29 cellular contexts compared by ENCODE assay signal in the genomic region with DNA sequence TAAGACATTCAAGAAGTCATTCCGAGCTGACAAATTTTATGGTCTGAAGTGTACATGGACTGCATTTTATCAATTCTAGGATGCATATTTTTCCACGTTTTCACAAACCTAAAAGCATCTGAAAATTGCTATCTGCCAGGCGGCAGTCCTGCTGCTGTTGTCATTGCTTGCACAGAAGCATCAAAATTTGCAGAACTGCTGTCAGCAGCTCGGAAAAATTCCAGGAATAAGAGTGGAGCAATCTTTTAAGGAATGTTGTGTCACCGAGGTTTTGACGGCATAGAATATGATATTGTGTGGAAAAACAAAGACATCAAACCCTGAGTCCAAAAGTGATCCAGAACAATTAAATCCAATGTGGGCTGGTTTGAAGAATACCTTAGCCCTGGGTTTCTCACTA.
"Had no signal": no experiment of that assay in that cellular context is flagged by ENCODE, and none has a peak within 500 bp of the region (broad histone marks: within the 10 kb centered on the region; RNA-seq: fewer than 3 reads in every experiment).

No MANE protein-coding gene starts in this region.

- H3K27ac Mint-ChIP-seq: activated CD4-positive, alpha-beta memory T cell treated with anti-CD3 and anti-CD28 coated beads for 36 hours; activated CD4-positive, alpha-beta T cell treated with anti-CD3 and anti-CD28 coated beads for 36 hours; activated CD4-positive, alpha-beta T cell treated with anti-CD3 and anti-CD28 coated beads, Interleukin-2, amount 10 ng/mL, durations not matched to agents 24 days and 14 days; activated naive CD4-positive, alpha-beta T cell treated with anti-CD3 and anti-CD28 coated beads, Interleukin-2, amount 10 ng/mL, durations not matched to agents 7 days and 5 days; activated naive CD4-positive, alpha-beta T cell treated with anti-CD3 and anti-CD28 coated beads, Interleukin-2, amount 50 U/mL, for 72 hours; activated naive CD8-positive, alpha-beta T cell treated with anti-CD3 and anti-CD28 coated beads, Interleukin-2, amount 10 ng/mL, durations not matched to agents 7 days and 5 days; activated T-cell treated with anti-CD3 and anti-CD28 coated beads, Interleukin-2, amount 50 U/mL, for 24 hours; activated T-cell treated with anti-CD3 and anti-CD28 coated beads, Interleukin-2, amount 50 U/mL, for 72 hours had no signal

- H3K27me3 ChIP-seq: cardiac muscle cell, esophagus squamous epithelium had no signal

- H3K4me3 Mint-ChIP-seq: activated CD4-positive, alpha-beta memory T cell treated with anti-CD3 and anti-CD28 coated beads for 36 hours; activated CD4-positive, alpha-beta T cell treated with anti-CD3 and anti-CD28 coated beads for 36 hours; activated CD4-positive, alpha-beta T cell treated with anti-CD3 and anti-CD28 coated beads, Interleukin-2, amount 10 ng/mL, durations not matched to agents 24 days and 14 days; activated naive CD4-positive, alpha-beta T cell treated with anti-CD3 and anti-CD28 coated beads, Interleukin-2, amount 10 ng/mL, durations not matched to agents 7 days and 5 days; activated naive CD8-positive, alpha-beta T cell treated with anti-CD3 and anti-CD28 coated beads, Interleukin-2, amount 10 ng/mL, durations not matched to agents 7 days and 5 days; activated T-cell treated with anti-CD3 and anti-CD28 coated beads, Interleukin-2, amount 50 U/mL, for 24 hours; activated T-cell treated with anti-CD3 and anti-CD28 coated beads, Interleukin-2, amount 50 U/mL, for 72 hours; effector memory CD8-positive, alpha-beta T cell had no signal

- H3K9me3 ChIP-seq: esophagus squamous epithelium had no signal

- H3K9me3 Mint-ChIP-seq: activated CD4-positive, alpha-beta memory T cell treated with anti-CD3 and anti-CD28 coated beads for 36 hours; activated CD4-positive, alpha-beta T cell treated with anti-CD3 and anti-CD28 coated beads, Interleukin-2, amount 10 ng/mL, durations not matched to agents 24 days and 14 days; activated naive CD4-positive, alpha-beta T cell treated with anti-CD3 and anti-CD28 coated beads, Interleukin-2, amount 10 ng/mL, durations not matched to agents 7 days and 5 days; activated T-cell treated with anti-CD3 and anti-CD28 coated beads, Interleukin-2, amount 50 U/mL, for 24 hours; activated T-cell treated with anti-CD3 and anti-CD28 coated beads, Interleukin-2, amount 50 U/mL, for 72 hours; effector memory CD8-positive, alpha-beta T cell had no signal

- H3K27ac ChIP-seq: cardiac muscle cell, epithelial cell of prostate, esophagus squamous epithelium had no signal

- H3K4me1 ChIP-seq: esophagus squamous epithelium had no signal

- DNase-seq: activated CD4-positive, alpha-beta memory T cell treated with anti-CD3 and anti-CD28 coated beads for 36 hours; activated CD4-positive, alpha-beta T cell treated with anti-CD3 and anti-CD28 coated beads for 36 hours; activated CD4-positive, alpha-beta T cell treated with anti-CD3 and anti-CD28 coated beads, Interleukin-2, amount 10 ng/mL, durations not matched to agents 24 days and 14 days; activated CD4-positive, CD25-positive, alpha-beta regulatory T cell; activated CD4-positive, CD25-positive, alpha-beta regulatory T cell treated with anti-CD3 and anti-CD28 coated beads, Interleukin-2, amount 50 U/mL, for 72 hours; activated CD8-positive, alpha-beta memory T cell treated with anti-CD3 and anti-CD28 coated beads, Interleukin-2, amount 50 U/mL, for 48 hours; activated gamma-delta T cell; activated naive CD4-positive, alpha-beta T cell; activated naive CD4-positive, alpha-beta T cell treated with anti-CD3 and anti-CD28 coated beads, Interleukin-2, amount 10 ng/mL, durations not matched to agents 7 days and 5 days; activated naive CD8-positive, alpha-beta T cell treated with anti-CD3 and anti-CD28 coated beads, Interleukin-2, amount 10 ng/mL, durations not matched to agents 7 days and 5 days; activated T-cell treated with anti-CD3 and anti-CD28 coated beads for 4 hours; activated T-cell treated with anti-CD3 and anti-CD28 coated beads, Interleukin-2, amount 50 U/mL, for 24 hours; activated T-cell treated with anti-CD3 and anti-CD28 coated beads, Interleukin-2, amount 50 U/mL, for 72 hours; amniotic stem cell; central memory CD4-positive, alpha-beta T cell; cerebellar nuclear complex; cortex of kidney; effector CD4-positive, alpha-beta T cell; effector memory CD8-positive, alpha-beta T cell; esophagus squamous epithelium; foreskin fibroblast; head of caudate nucleus; T-helper 2 cell had no signal

- FAIRE-seq: astrocyte, colon, frontal cortex had no signal

- H3K36me3 ChIP-seq: cardiac muscle cell had no signal

- H3K4me1 Mint-ChIP-seq: activated CD4-positive, alpha-beta T cell treated with anti-CD3 and anti-CD28 coated beads, Interleukin-2, amount 10 ng/mL, durations not matched to agents 24 days and 14 days; activated naive CD4-positive, alpha-beta T cell treated with anti-CD3 and anti-CD28 coated beads, Interleukin-2, amount 10 ng/mL, durations not matched to agents 7 days and 5 days had no signal

- H3K27me3 Mint-ChIP-seq: activated CD4-positive, alpha-beta memory T cell treated with anti-CD3 and anti-CD28 coated beads for 36 hours; activated CD4-positive, alpha-beta T cell treated with anti-CD3 and anti-CD28 coated beads for 36 hours; activated CD4-positive, alpha-beta T cell treated with anti-CD3 and anti-CD28 coated beads, Interleukin-2, amount 10 ng/mL, durations not matched to agents 24 days and 14 days; activated naive CD4-positive, alpha-beta T cell treated with anti-CD3 and anti-CD28 coated beads, Interleukin-2, amount 10 ng/mL, durations not matched to agents 7 days and 5 days; activated naive CD8-positive, alpha-beta T cell treated with anti-CD3 and anti-CD28 coated beads, Interleukin-2, amount 10 ng/mL, durations not matched to agents 7 days and 5 days; activated T-cell treated with anti-CD3 and anti-CD28 coated beads, Interleukin-2, amount 50 U/mL, for 24 hours; effector memory CD8-positive, alpha-beta T cell had no signal

- H3K4me3 ChIP-seq: cardiac muscle cell, esophagus squamous epithelium had no signal
